11 cellular contexts compared by ENCODE assay signal in genomic region chr7:129840757-129841156, GRCh38.
DNase-seq lines count a peak whose midpoint lies in the region; ATAC-seq lines count a peak whose summit lies in the region.
"Had no signal": no experiment of that assay in that cellular context is flagged by ENCODE, and none has a peak within 500 bp of the region (broad histone marks: within the 10 kb centered on the region; RNA-seq: fewer than 3 reads in every experiment).

No MANE protein-coding gene starts in this region.

- H3K9me3 Mint-ChIP-seq in activated CD8-positive, alpha-beta T cell treated with anti-CD3 and anti-CD28 coated beads, Interleukin-2, amount 10 ng/mL, durations not matched to agents 7 days and 5 days (ENCODE audit: insufficient read depth) = no peaks in the 10 kb centered on the region
- H3K9me3 Mint-ChIP-seq in activated CD4-positive, alpha-beta T cell treated with anti-CD3 and anti-CD28 coated beads, Interleukin-2, amount 10 ng/mL, durations not matched to agents 24 days and 14 days = no peaks in the 10 kb centered on the region

- intact Hi-C loops in Right ventricle myocardium inferior (cut with DNase I) = no loop called here
- intact Hi-C loops in cardiac septum (cut with DNase I) = no loop called here
- intact Hi-C loops in left cardiac atrium (cut with DNase I) = no loop called here
- intact Hi-C loops in aorta (cut with DNase I) = no loop called here
- intact Hi-C loops in activated CD4-positive, alpha-beta T cell treated with anti-CD3 and anti-CD28 coated beads, Interleukin-2, amount 10 ng/mL, durations not matched to agents 24 days and 14 days (cut with micrococcal nuclease) = no loop called here

- H3K36me3 Mint-ChIP-seq in activated CD8-positive, alpha-beta T cell treated with anti-CD3 and anti-CD28 coated beads, Interleukin-2, amount 10 ng/mL, durations not matched to agents 7 days and 5 days (ENCODE audit: low read depth) = peaks cover 6% of the 10 kb centered on the region
- peaks cover 17% of the 10 kb centered on the region for H3K36me3 Mint-ChIP-seq in activated CD4-positive, alpha-beta T cell treated with anti-CD3 and anti-CD28 coated beads, Interleukin-2, amount 10 ng/mL, durations not matched to agents 24 days and 14 days (ENCODE audit: low read depth)

- H3K27me3 ChIP-seq in aorta (ENCODE audit: control insufficient read depth in 1 of 2, insufficient read depth in 2 of 2, low read length in 1 of 2) = no peaks in the 10 kb centered on the region

- WGBS in aorta, 2 donors = 10 to 14% methylated on average over 4 of the region's 4 CpGs

- peaks cover 39% of the 10 kb centered on the region for H3K4me1 Mint-ChIP-seq in activated CD8-positive, alpha-beta T cell treated with anti-CD3 and anti-CD28 coated beads, Interleukin-2, amount 10 ng/mL, durations not matched to agents 7 days and 5 days (ENCODE audit: low read depth)
- peaks cover 23% of the 10 kb centered on the region for H3K4me1 Mint-ChIP-seq in activated CD4-positive, alpha-beta T cell treated with anti-CD3 and anti-CD28 coated beads, Interleukin-2, amount 10 ng/mL, durations not matched to agents 24 days and 14 days

- ATAC-seq in Right ventricle myocardium inferior (peak; percentile 70), left cardiac atrium (peak; percentile 40 to 69), aorta (ENCODE audit: low FRiP score) (peak; percentile 31), HG03432 (IDR thresholded peaks at IDR 0.05; ENCODE audit: unreplicated experiment) (no peak)
- peak; percentile 34 for ATAC-seq in activated CD8-positive, alpha-beta T cell treated with anti-CD3 and anti-CD28 coated beads, Interleukin-2, amount 10 ng/mL, durations not matched to agents 7 days and 5 days

- no peaks in the 10 kb centered on the region for H3K27me3 Mint-ChIP-seq in activated CD8-positive, alpha-beta T cell treated with anti-CD3 and anti-CD28 coated beads, Interleukin-2, amount 10 ng/mL, durations not matched to agents 7 days and 5 days (ENCODE audit: low read depth)
- H3K27me3 Mint-ChIP-seq in activated CD4-positive, alpha-beta T cell treated with anti-CD3 and anti-CD28 coated beads, Interleukin-2, amount 10 ng/mL, durations not matched to agents 24 days and 14 days = no peaks in the 10 kb centered on the region

- H3K4me1 ChIP-seq in aorta (ENCODE audit: control insufficient read depth in 1 of 2, insufficient read depth in 2 of 2, low read length in 2 of 2) = peaks cover 2 to 9% of the 10 kb centered on the region in 2 donors

- CTCF ChIA-PET in activated CD8-positive, alpha-beta T cell treated with anti-CD3 and anti-CD28 coated beads, Interleukin-2, amount 10 ng/mL, durations not matched to agents 7 days and 5 days (lab: Charles Lee) = interaction anchor here (1.5 to 4.6 kb wide), 4 partner anchors 10 to 16 kb away, joined by 4 to 28 read pairs (median 7); no protein-coding TSS in a partner anchor

- DNase-seq in Right ventricle myocardium inferior (ENCODE audit: missing footprints) (no peak), cardiac septum (ENCODE audit: low spot score) (no peak), left cardiac atrium (no peak), aorta (no peak), nucleus accumbens (lab: John Stamatoyannopoulos, UW) (no peak)
- DNase-seq in activated CD8-positive, alpha-beta T cell treated with anti-CD3 and anti-CD28 coated beads, Interleukin-2, amount 10 ng/mL, durations not matched to agents 7 days and 5 days = no peak
- no peak for DNase-seq in activated CD4-positive, alpha-beta T cell treated with anti-CD3 and anti-CD28 coated beads, Interleukin-2, amount 10 ng/mL, durations not matched to agents 24 days and 14 days
- DNase-seq: anterior cingulate cortex, KG1, NCI-H510A treated with DMSO at 0.1 percent for 48 hours had no signal

- POLR2A ChIA-PET in activated CD8-positive, alpha-beta T cell treated with anti-CD3 and anti-CD28 coated beads, Interleukin-2, amount 10 ng/mL, durations not matched to agents 7 days and 5 days (lab: Charles Lee) = interaction anchor here (0.6 kb wide), 1 partner anchor 305 kb away, joined by 3 read pairs; no protein-coding TSS in a partner anchor

- no peaks in the 10 kb centered on the region for H3K9me3 ChIP-seq in aorta (ENCODE audit: control insufficient read depth, low read length)

- peak overlapping the region in 1 of 2 donors; percentile 54 for H3K27ac ChIP-seq in aorta (ENCODE audit: low read depth in 1 of 2, low read length in 2 of 2)

- no peak overlapping the region for H3K27ac Mint-ChIP-seq in activated CD8-positive, alpha-beta T cell treated with anti-CD3 and anti-CD28 coated beads, Interleukin-2, amount 10 ng/mL, durations not matched to agents 7 days and 5 days
- no peak overlapping the region for H3K27ac Mint-ChIP-seq in activated CD4-positive, alpha-beta T cell treated with anti-CD3 and anti-CD28 coated beads, Interleukin-2, amount 10 ng/mL, durations not matched to agents 24 days and 14 days

- H3K4me3 ChIP-seq in aorta (ENCODE audit: low read length in 2 of 2) = no peak overlapping the region

- no peaks in the 10 kb centered on the region for H3K36me3 ChIP-seq in aorta (ENCODE audit: control insufficient read depth in 1 of 2, insufficient read depth in 2 of 2, low read length in 1 of 2)

- no peak overlapping the region for H3K4me3 Mint-ChIP-seq in activated CD8-positive, alpha-beta T cell treated with anti-CD3 and anti-CD28 coated beads, Interleukin-2, amount 10 ng/mL, durations not matched to agents 7 days and 5 days
- no peak overlapping the region for H3K4me3 Mint-ChIP-seq in activated CD4-positive, alpha-beta T cell treated with anti-CD3 and anti-CD28 coated beads, Interleukin-2, amount 10 ng/mL, durations not matched to agents 24 days and 14 days
